Comparison of ENCODE assay signal across 1 cellular context in genomic region chr4:7677086-7677485, GRCh38.
TF ChIP-seq lines count a peak whose summit lies in the region.

No MANE protein-coding gene starts in this region.

TF ChIP-seq in IMR-90, 13 proteins besides CTCF, POLR2A, EP300 and RAD21 (continued from another document):
- TF ChIP-seq, protein P1, sequence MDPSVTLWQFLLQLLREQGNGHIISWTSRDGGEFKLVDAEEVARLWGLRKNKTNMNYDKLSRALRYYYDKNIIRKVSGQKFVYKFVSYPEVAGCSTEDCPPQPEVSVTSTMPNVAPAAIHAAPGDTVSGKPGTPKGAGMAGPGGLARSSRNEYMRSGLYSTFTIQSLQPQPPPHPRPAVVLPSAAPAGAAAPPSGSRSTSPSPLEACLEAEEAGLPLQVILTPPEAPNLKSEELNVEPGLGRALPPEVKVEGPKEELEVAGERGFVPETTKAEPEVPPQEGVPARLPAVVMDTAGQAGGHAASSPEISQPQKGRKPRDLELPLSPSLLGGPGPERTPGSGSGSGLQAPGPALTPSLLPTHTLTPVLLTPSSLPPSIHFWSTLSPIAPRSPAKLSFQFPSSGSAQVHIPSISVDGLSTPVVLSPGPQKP (IDR thresholded peaks at IDR 0.05; ENCODE audit: borderline replicate concordance, low read depth, low read length) = no peak
